8 cellular contexts compared by ENCODE assay signal in genomic region chr3:121748638-121749275, GRCh38. TPM values are rescaled to one million over a fixed set of nuclear protein-coding genes. Genes with fewer than 3 reads are reported as not detected.
DNase-seq lines count a peak whose midpoint lies in the region; ATAC-seq and TF ChIP-seq lines count a peak whose summit lies in the region.

No MANE protein-coding gene starts in this region.

- no peak for TF ChIP-seq CTCF in fibroblast of the aortic adventitia (IDR thresholded peaks at IDR 0.05; ENCODE audit: insufficient read depth, low read length)
- TF ChIP-seq CTCF in ovary (IDR thresholded peaks at IDR 0.05), result no peak

- H3K4me3 Mint-ChIP-seq in activated CD4-positive, alpha-beta T cell treated with anti-CD3 and anti-CD28 coated beads for 36 hours, result no peak overlapping the region

- CTCF ChIA-PET in activated CD4-positive, alpha-beta T cell treated with anti-CD3 and anti-CD28 coated beads for 36 hours (lab: Charles Lee), result interaction anchor here (0.6 to 1.0 kb wide), 2 partner anchors 18 to 202 kb away, joined by 3 to 4 read pairs; no protein-coding TSS in a partner anchor

- peak overlapping the region; percentile 87 for H3K4me3 ChIP-seq in SK-N-MC
- peak overlapping the region; percentile 88 for H3K4me3 ChIP-seq in fibroblast of the aortic adventitia (ENCODE audit: low read depth, low read length)
- H3K4me3 ChIP-seq in ovary, result peak overlapping the region; percentile 96

- no peak for TF ChIP-seq POLR2A in ovary (IDR thresholded peaks at IDR 0.05)

- POLR2A ChIA-PET in activated CD4-positive, alpha-beta T cell treated with anti-CD3 and anti-CD28 coated beads for 36 hours (lab: Charles Lee), result interaction anchor here (0.5 kb wide), 1 partner anchor 111 kb away, joined by 3 read pairs; no protein-coding TSS in a partner anchor

- intact Hi-C loops in activated CD4-positive, alpha-beta T cell treated with anti-CD3 and anti-CD28 coated beads for 36 hours (cut with DNase I, micrococcal nuclease), result loop anchor here (1.0 to 10.0 kb wide), 6 partner anchors 13 to 1654 kb away; partner anchors contain the start of genes EAF2 (in 2 of the 2), HCLS1 (in 2 of the 2), IQCB1 (in 2 of the 2) and GSK3B (in 1 of the 2)
- intact Hi-C loops in ovary (cut with DNase I), result no loop called here

- no peaks in the 10 kb centered on the region for H3K36me3 Mint-ChIP-seq in activated CD4-positive, alpha-beta T cell treated with anti-CD3 and anti-CD28 coated beads for 36 hours (ENCODE audit: low read depth)

- peaks cover 10% of the 10 kb centered on the region for H3K4me1 Mint-ChIP-seq in activated CD4-positive, alpha-beta T cell treated with anti-CD3 and anti-CD28 coated beads for 36 hours

- TF ChIP-seq EP300 in ovary (IDR thresholded peaks at IDR 0.05), result no peak

- WGBS in ovary, 3 donors, result 1% methylated on average over 18 of the region's 18 CpGs

- DNase-seq in activated CD4-positive, alpha-beta T cell treated with anti-CD3 and anti-CD28 coated beads for 36 hours, result peak; percentile 67
- no peak for DNase-seq in activated CD4-positive, alpha-beta T cell treated with anti-CD3 and anti-CD28 coated beads for 1 hour
- DNase-seq in SK-N-MC (ENCODE audit: low read depth, low spot score) (no peak), fibroblast of the aortic adventitia (ENCODE audit: low read depth) (peak; percentile 34), ovary (no peak)
- DNase-seq in activated effector memory CD4-positive, alpha-beta T cell treated with Interleukin-2 at 50 U/mL for 16 hours, result no peak

- no peak overlapping the region for H3K27ac Mint-ChIP-seq in activated CD4-positive, alpha-beta T cell treated with anti-CD3 and anti-CD28 coated beads for 36 hours

- no peaks in the 10 kb centered on the region for H3K27me3 ChIP-seq in ovary

- no peaks in the 10 kb centered on the region for H3K9me3 Mint-ChIP-seq in activated CD4-positive, alpha-beta T cell treated with anti-CD3 and anti-CD28 coated beads for 36 hours (ENCODE audit: low read depth)

- H3K27ac ChIP-seq in SK-N-MC (no peak overlapping the region), ovary (peak overlapping the region; percentile 66 to 68)

- H3K4me1 ChIP-seq in ovary (ENCODE audit: insufficient read depth), result peaks cover 8% of the 10 kb centered on the region

- no peaks in the 10 kb centered on the region for H3K36me3 ChIP-seq in SK-N-MC (ENCODE audit: insufficient read depth, low read length)
- no peaks in the 10 kb centered on the region for H3K36me3 ChIP-seq in ovary

- H3K9me3 ChIP-seq in SK-N-MC (ENCODE audit: low read depth, low read length) (no peaks in the 10 kb centered on the region), ovary (no peaks in the 10 kb centered on the region)

- peak overlapping the region; percentile 77 for H3K9ac ChIP-seq in SK-N-MC (ENCODE audit: insufficient read length)

- no peaks in the 10 kb centered on the region for H3K27me3 Mint-ChIP-seq in activated CD4-positive, alpha-beta T cell treated with anti-CD3 and anti-CD28 coated beads for 36 hours

- ATAC-seq in activated CD4-positive, alpha-beta T cell treated with anti-CD3 and anti-CD28 coated beads for 36 hours, result peak; percentile 17
- ATAC-seq in HG02943 (IDR thresholded peaks at IDR 0.05; ENCODE audit: low read depth, unreplicated experiment) (peak; percentile 23), HG02973 (IDR thresholded peaks at IDR 0.05; ENCODE audit: unreplicated experiment) (no peak)

RNA-seq across cellular contexts. Expression of gene GOLGB1, which starts 0.8 kb away (rescaled TPM):
- total RNA-seq in activated CD4-positive, alpha-beta T cell treated with anti-CD3 and anti-CD28 coated beads for 36 hours, result 10 to 100 TPM; 19.0 to 19.5 TPM
- total RNA-seq in fibroblast of the aortic adventitia (ENCODE audit: low replicate concordance), result 63.2 and 153 TPM in 2 replicates
- total RNA-seq in ovary, result 10 to 100 TPM; 39.6 to 70.5 (median 52.7) TPM
- 10 to 100 TPM; 18.9 to 31.7 TPM for polyA plus RNA-seq in ovary

Comparison
In these comparisons a context has a peak if more than half of its experiments do, and no peak if none do; other contexts are left out.
1. DNase-seq: peak in activated CD4-positive, alpha-beta T cell treated with anti-CD3 and anti-CD28 coated beads for 36 hours (single experiment) and fibroblast of the aortic adventitia (single experiment); none in activated CD4-positive, alpha-beta T cell treated with anti-CD3 and anti-CD28 coated beads for 1 hour (single experiment), SK-N-MC (single experiment), ovary (0 of 5) and activated effector memory CD4-positive, alpha-beta T cell treated with Interleukin-2 at 50 U/mL for 16 hours (single experiment).
2. intact Hi-C loops: an anchor here in activated CD4-positive, alpha-beta T cell treated with anti-CD3 and anti-CD28 coated beads for 36 hours (1.0 to 10.0 kb wide); none called in ovary.
3. Peak in every context shown above with its lines, with median percentiles within 50 percentile points of each other: H3K4me3 ChIP-seq.